1 cellular context compared by ENCODE assay signal in the genomic region with DNA sequence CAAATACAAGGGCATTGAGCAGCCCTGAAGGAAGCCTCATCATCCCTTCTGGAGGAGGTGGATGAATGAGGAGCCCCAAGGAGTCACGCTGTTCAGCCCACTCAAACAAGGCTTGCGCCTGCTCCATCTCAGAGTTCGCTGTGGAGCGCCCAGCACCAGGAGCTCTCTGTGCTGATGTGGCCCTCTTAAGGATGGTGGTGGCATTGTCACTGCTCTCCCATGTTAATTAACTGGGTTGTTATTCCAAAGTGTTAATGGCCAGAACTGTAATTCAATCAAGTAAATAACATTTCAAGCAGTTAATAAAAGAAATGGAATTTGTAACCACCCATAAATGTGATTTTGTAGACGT.
TF ChIP-seq lines count a peak whose summit lies in the region.

No MANE protein-coding gene starts in this region.

TF ChIP-seq in HCT116, 20 proteins besides CTCF, POLR2A, EP300 and RAD21 (continued from another document):
- TF ChIP-seq, protein P1, sequence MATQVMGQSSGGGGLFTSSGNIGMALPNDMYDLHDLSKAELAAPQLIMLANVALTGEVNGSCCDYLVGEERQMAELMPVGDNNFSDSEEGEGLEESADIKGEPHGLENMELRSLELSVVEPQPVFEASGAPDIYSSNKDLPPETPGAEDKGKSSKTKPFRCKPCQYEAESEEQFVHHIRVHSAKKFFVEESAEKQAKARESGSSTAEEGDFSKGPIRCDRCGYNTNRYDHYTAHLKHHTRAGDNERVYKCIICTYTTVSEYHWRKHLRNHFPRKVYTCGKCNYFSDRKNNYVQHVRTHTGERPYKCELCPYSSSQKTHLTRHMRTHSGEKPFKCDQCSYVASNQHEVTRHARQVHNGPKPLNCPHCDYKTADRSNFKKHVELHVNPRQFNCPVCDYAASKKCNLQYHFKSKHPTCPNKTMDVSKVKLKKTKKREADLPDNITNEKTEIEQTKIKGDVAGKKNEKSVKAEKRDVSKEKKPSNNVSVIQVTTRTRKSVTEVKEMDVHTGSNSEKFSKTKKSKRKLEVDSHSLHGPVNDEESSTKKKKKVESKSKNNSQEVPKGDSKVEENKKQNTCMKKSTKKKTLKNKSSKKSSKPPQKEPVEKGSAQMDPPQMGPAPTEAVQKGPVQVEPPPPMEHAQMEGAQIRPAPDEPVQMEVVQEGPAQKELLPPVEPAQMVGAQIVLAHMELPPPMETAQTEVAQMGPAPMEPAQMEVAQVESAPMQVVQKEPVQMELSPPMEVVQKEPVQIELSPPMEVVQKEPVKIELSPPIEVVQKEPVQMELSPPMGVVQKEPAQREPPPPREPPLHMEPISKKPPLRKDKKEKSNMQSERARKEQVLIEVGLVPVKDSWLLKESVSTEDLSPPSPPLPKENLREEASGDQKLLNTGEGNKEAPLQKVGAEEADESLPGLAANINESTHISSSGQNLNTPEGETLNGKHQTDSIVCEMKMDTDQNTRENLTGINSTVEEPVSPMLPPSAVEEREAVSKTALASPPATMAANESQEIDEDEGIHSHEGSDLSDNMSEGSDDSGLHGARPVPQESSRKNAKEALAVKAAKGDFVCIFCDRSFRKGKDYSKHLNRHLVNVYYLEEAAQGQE (IDR thresholded peaks at IDR 0.05; ENCODE audit: low read depth): no peak
TF ChIP-seq in HCT116: peak in this region for 0.
